ENCODE assay signal across 8 cellular contexts in genomic region chr19:57527136-57527881, GRCh38. TPM values are rescaled to one million over a fixed set of nuclear protein-coding genes. Genes with fewer than 3 reads are reported as not detected.
DNase-seq lines count a peak whose midpoint lies in the region; ATAC-seq and TF ChIP-seq lines count a peak whose summit lies in the region.

TSS of gene ZNF549 (plus strand) at chr19:57527356. CDS start at chr19:57527574, 218 bp downstream.

- peak; percentile 98 for ATAC-seq in GM18907 (IDR thresholded peaks at IDR 0.05; ENCODE audit: unreplicated experiment)
- peak; percentile 99 for ATAC-seq in HG03139 (IDR thresholded peaks at IDR 0.05; ENCODE audit: unreplicated experiment)
- ATAC-seq in left colon, result peak; percentile 99

- DNase-seq in AG08395 (ENCODE audit: low spot score) (peak; percentile 95), NCI-H345 treated with DMSO at 0.1 percent for 48 hours (lab: John Stamatoyannopoulos, UW; ENCODE audit: unreplicated experiment) (peak; percentile 80), coronary artery (ENCODE audit: low spot score) (peak; percentile 93), left colon (peak; percentile 87 to 88)
- peak; percentile 83 to 85 for DNase-seq in activated CD4-positive, alpha-beta T cell treated with anti-CD3 and anti-CD28 coated beads for 4 hours
- peak; percentile 66 to 80 (median 76) for DNase-seq in stimulated activated CD4-positive, alpha-beta T cell treated with anti-CD3 and anti-CD28 coated beads, Interleukin-1b, Interleukin-23, amount 100 ng/mL, for 24 hours (ENCODE audit: low read depth in 4 of 4, low spot score in 1 of 4)

- H3K4me3 ChIP-seq in coronary artery, result peak within 1 kb of the TSS; percentile 92

- TF ChIP-seq CTCF in coronary artery (IDR thresholded peaks at IDR 0.05), result no peak

- peak within 1 kb of the TSS; percentile 72 to 87 for H3K27ac ChIP-seq in coronary artery

- intact Hi-C loops in left colon (cut with DNase I, micrococcal nuclease), result no loop called here

RNA-seq across cellular contexts. Expression of gene ZNF549, which starts in this region (rescaled TPM):
- 1 to 10 TPM; 2.7 to 3.5 TPM for total RNA-seq in left colon

Comparison
In these comparisons a context has a peak if more than half of its experiments do, and no peak if none do; other contexts are left out.
1. Peak in every context shown above with its lines: DNase-seq, ATAC-seq, H3K4me3 ChIP-seq and H3K27ac ChIP-seq.